Comparison of ENCODE assay signal across 20 cellular contexts in the genomic region with DNA sequence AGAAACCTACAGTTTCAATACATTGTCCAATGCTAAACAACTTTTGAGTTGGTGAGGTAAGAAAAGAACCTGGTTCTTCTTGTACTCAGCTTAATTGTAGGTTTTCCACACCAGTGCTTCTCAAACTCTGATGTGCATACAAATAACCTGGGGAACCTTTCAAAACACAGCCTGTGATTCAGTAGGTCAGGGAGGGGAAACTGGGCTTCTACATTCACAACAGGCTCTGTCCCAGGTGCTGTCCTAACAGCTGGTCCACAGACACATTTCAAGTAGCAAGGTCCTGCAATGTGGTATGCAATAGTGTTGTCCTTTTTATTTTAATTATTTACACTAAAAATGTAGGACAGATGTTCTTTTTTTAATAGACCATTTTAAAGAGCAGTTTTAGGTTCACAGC. TPM values are rescaled to one million over a fixed set of nuclear protein-coding genes. Genes with fewer than 3 reads are reported as not detected.
"Had no signal": no experiment of that assay in that cellular context is flagged by ENCODE, and none has a peak within 500 bp of the region (broad histone marks: within the 10 kb centered on the region; RNA-seq: fewer than 3 reads in every experiment).

No MANE protein-coding gene starts in this region.

- FAIRE-seq: endothelial cell of umbilical vein, islet of Langerhans had no signal

- H3K4me1 ChIP-seq: body of pancreas, left ventricle myocardium inferior, tibial nerve, uterus had no signal

- H3K27me3 ChIP-seq: body of pancreas, esophagus squamous epithelium, tibial nerve, uterus had no signal

- H3K9me3 ChIP-seq: body of pancreas, esophagus squamous epithelium, left ventricle myocardium inferior, tibial nerve, uterus had no signal

- H3K27ac ChIP-seq: body of pancreas, esophagus squamous epithelium, left ventricle myocardium inferior, tibial nerve, uterus had no signal

- H3K4me3 ChIP-seq: body of pancreas, esophagus squamous epithelium, left ventricle myocardium inferior, tibial nerve, uterus had no signal

- H3K36me3 ChIP-seq: esophagus squamous epithelium, left ventricle myocardium inferior, tibial nerve, uterus had no signal

- ATAC-seq: activated CD8-positive, alpha-beta memory T cell treated with anti-CD3 and anti-CD28 coated beads, Interleukin-2, amount 10 ng/mL, durations not matched to agents 7 days and 5 days; body of pancreas had no signal

- DNase-seq: activated B cell treated with CpG ODN at 0.5 μM for 24 hours; activated CD4-positive, alpha-beta memory T cell treated with anti-CD3 and anti-CD28 coated beads, Interleukin-2, amount 10 ng/mL, durations not matched to agents 7 days and 5 days; activated CD4-positive, alpha-beta T cell treated with anti-CD3 and anti-CD28 coated beads for 48 hours; activated CD8-positive, alpha-beta memory T cell treated with anti-CD3 and anti-CD28 coated beads, Interleukin-2, amount 10 ng/mL, durations not matched to agents 7 days and 5 days; amniotic stem cell; body of pancreas; dermis blood vessel endothelial cell; effector memory CD4-positive, alpha-beta T cell; esophagus squamous epithelium; left ventricle myocardium inferior; mammary epithelial cell; nephron progenitor cell; occipital lobe; posterior cingulate gyrus; stimulated activated naive CD4-positive, alpha-beta T cell treated with Interleukin-2 at 50 U/mL for 16 hours; uterus had no signal

RNA-seq across cellular contexts. Expression of gene SNCAIP, which starts 47.4 kb away (rescaled TPM):
- total RNA-seq: activated B cell treated with CpG ODN at 0.5 μM for 24 hours; activated CD4-positive, alpha-beta memory T cell treated with anti-CD3 and anti-CD28 coated beads, Interleukin-2, amount 10 ng/mL, durations not matched to agents 7 days and 5 days; activated CD8-positive, alpha-beta memory T cell treated with anti-CD3 and anti-CD28 coated beads, Interleukin-2, amount 10 ng/mL, durations not matched to agents 7 days and 5 days; myocyte had no signal
- polyA plus RNA-seq: mammary epithelial cell had no signal
